In genomic region chr2:86136141-86136540, GRCh38 we compare ENCODE assay signal across 21 cellular contexts.
"Had no signal": no experiment of that assay in that cellular context is flagged by ENCODE, and none has a peak within 500 bp of the region (broad histone marks: within the 10 kb centered on the region; RNA-seq: fewer than 3 reads in every experiment).

No MANE protein-coding gene starts in this region.

- ATAC-seq: HepG2 had no signal

- DNase-seq: IMR-90, Karpas-422, KG1, MG63, NCI-H1092, NCI-H1105 treated with DMSO at 0.1 percent for 48 hours, NCI-H1417 treated with DMSO at 0.1 percent for 48 hours, NCI-H146, NCI-H1694 treated with DMSO at 0.1 percent for 48 hours, NCI-H1930, NCI-H2081, NCI-H2107, NCI-H2227 treated with DMSO at 0.1 percent for 48 hours, NCI-H510A, NCI-H524 treated with DMSO at 0.1 percent for 48 hours, NCI-H69, NCI-H774, Right ventricle myocardium superior, RPMI8226, SIG-M5 had no signal
